8 cellular contexts compared by ENCODE assay signal in genomic region chr17:8248751-8249607, GRCh38. TPM values are rescaled to one million over a fixed set of nuclear protein-coding genes. Genes with fewer than 3 reads are reported as not detected.
DNase-seq lines count a peak whose midpoint lies in the region; ATAC-seq and TF ChIP-seq lines count a peak whose summit lies in the region.

Gene PFAS, plus strand, starts transcription at chr17:8249289. Its CDS starts 4,649 bp downstream, at chr17:8253938.

- peak; percentile 55 for ATAC-seq in HG03175 (IDR thresholded peaks at IDR 0.05; ENCODE audit: unreplicated experiment)

- peak; percentile 75 for TF ChIP-seq POLR2A in GM18526 (IDR thresholded peaks at IDR 0.05; ENCODE audit: extremely low read depth, insufficient read length)

- H3K27ac ChIP-seq in caudate nucleus (ENCODE audit: low read depth, low read length): peak within 1 kb of the TSS; percentile 98

- DNase-seq in A172 (ENCODE audit: low spot score): peak; percentile 90
- peak; percentile 80 for DNase-seq in NCI-H2227 treated with DMSO at 0.1 percent for 48 hours (lab: John Stamatoyannopoulos, UW)
- peak; percentile 91 to 95 (median 93) for DNase-seq in activated CD4-positive, CD25-positive, alpha-beta regulatory T cell (lab: John Stamatoyannopoulos, UW)
- peak; percentile 39 to 93 (median 86) for DNase-seq in caudate nucleus (lab: John Stamatoyannopoulos, UW)
- peak; percentile 95 for DNase-seq in inferior parietal cortex (ENCODE audit: extremely low spot score)
- peak; percentile 84 for DNase-seq in smooth muscle cell of the brain vasculature (ENCODE audit: low read depth, low spot score)

RNA-seq across cellular contexts. Expression of gene PFAS, which starts in this region (rescaled TPM):
- total RNA-seq in A172 (2014; rRNA removed; shearing (Covaris generic)): 28.0 and 29.3 TPM in 2 replicates

Comparison
In these comparisons a context has a peak if more than half of its experiments do, and no peak if none do; other contexts are left out.
1. Peak in every context shown above with its lines: DNase-seq, ATAC-seq and H3K27ac ChIP-seq.